In genomic region chr1:207321045-207321789, GRCh38 we compare ENCODE assay signal across 1 cellular context.
A peak's percentile ranks its signal among the peaks of the same experiment; 100 is the strongest.
TF ChIP-seq lines count a peak whose summit lies in the region.

Gene CD55, plus strand, starts transcription at chr1:207321678. Its CDS starts 88 bp downstream, at chr1:207321766.

TF ChIP-seq in K562, 482 proteins besides CTCF, POLR2A, EP300 and RAD21 (continued from another document and continues in another):
- no peak for TF ChIP-seq SRSF9 (IDR thresholded peaks at IDR 0.05; ENCODE audit: borderline replicate concordance, low read depth, low read length)
- no peak; the same call in 1 of the 2 replicates for TF ChIP-seq HDGF (IDR thresholded peaks at IDR 0.05)
- TF ChIP-seq PCBP2 (IDR thresholded peaks at IDR 0.05; ENCODE audit: low read depth, low read length, poor library complexity, severe bottlenecking), result no peak
- peak; percentile 79 for TF ChIP-seq ZNF175 (CRISPR knock-in tag; IDR thresholded peaks at IDR 0.05; ENCODE audit: low read depth)
- TF ChIP-seq SOX6 (IDR thresholded peaks at IDR 0.05), result peak; percentile 100
- no peak for TF ChIP-seq ZNF696 (CRISPR knock-in tag; conservative IDR thresholded peaks at IDR 0.05)
- peak; percentile 54 to 92 for TF ChIP-seq FOXA3 (CRISPR knock-in tag; conservative IDR thresholded peaks at IDR 0.05 in 1 of 2, IDR thresholded peaks at IDR 0.05 in 1 of 2)
- TF ChIP-seq ZFPM2 (CRISPR knock-in tag; IDR thresholded peaks at IDR 0.05), result no peak
- peak; percentile 5 for TF ChIP-seq POU5F1 (IDR thresholded peaks at IDR 0.05; ENCODE audit: borderline replicate concordance, low read depth, low read length, partially characterized antibody)
- peak; percentile 99; the same call in 1 of the 2 replicates for TF ChIP-seq ESRRA (IDR thresholded peaks at IDR 0.05; ENCODE audit: borderline replicate concordance, low read depth)
- TF ChIP-seq TSHZ1 (CRISPR knock-in tag; IDR thresholded peaks at IDR 0.05), result no peak
- peak; percentile 83 for TF ChIP-seq ZNF766 (CRISPR knock-in tag; conservative IDR thresholded peaks at IDR 0.05)
- 0 out of 2 replicates have a peak, but pooled peaks have one; percentile 19 for TF ChIP-seq ZNF121 (CRISPR knock-in tag; conservative IDR thresholded peaks at IDR 0.05)
- TF ChIP-seq ATF7 (IDR thresholded peaks at IDR 0.05), result peak; percentile 96
- TF ChIP-seq CEBPG (CRISPR knock-in tag; IDR thresholded peaks at IDR 0.05), result peak; percentile 65
- TF ChIP-seq CEBPG (tag; conservative IDR thresholded peaks at IDR 0.05 in 1 of 2, IDR thresholded peaks at IDR 0.05 in 1 of 2), result peak; percentile 54 to 69; a peak in 2 of 4 replicates
- no peak for TF ChIP-seq ZNF324 (CRISPR knock-in tag; IDR thresholded peaks at IDR 0.05)
- TF ChIP-seq MEF2D (tag; conservative IDR thresholded peaks at IDR 0.05; ENCODE audit: low read depth), result no peak; the same call in 1 of the 2 replicates
- TF ChIP-seq DPF2 (IDR thresholded peaks at IDR 0.05), result peak; percentile 77
- TF ChIP-seq ZNF445 (CRISPR knock-in tag; IDR thresholded peaks at IDR 0.05; ENCODE audit: low read depth), result no peak
- TF ChIP-seq NCOA4 (IDR thresholded peaks at IDR 0.05; ENCODE audit: partially characterized antibody), result no peak
- no peak for TF ChIP-seq CBFA2T2 (conservative IDR thresholded peaks at IDR 0.05)
- TF ChIP-seq KAT7 (CRISPR knock-in tag; IDR thresholded peaks at IDR 0.05; ENCODE audit: borderline replicate concordance), result no peak
- peak; percentile 76 to 77 for TF ChIP-seq E2F6 (IDR thresholded peaks at IDR 0.05; ENCODE audit: borderline replicate concordance in 1 of 2, extremely low read depth in 1 of 2, insufficient read depth in 1 of 2, insufficient read length in 1 of 2, low read depth in 1 of 2, low read length in 1 of 2, poor library complexity in 1 of 2, severe bottlenecking in 1 of 2)
- no peak for TF ChIP-seq HBP1 (CRISPR knock-in tag; IDR thresholded peaks at IDR 0.05)
- peak; percentile 71; the same call in 1 of the 2 replicates for TF ChIP-seq JUN (IDR thresholded peaks at IDR 0.05; ENCODE audit: borderline replicate concordance, low read depth, low read length)
- 0 out of 2 replicates have a peak, but pooled peaks have one; percentile 74 for TF ChIP-seq JUN (CRISPR knock-in tag; IDR thresholded peaks at IDR 0.05; ENCODE audit: borderline replicate concordance)
- no peak for TF ChIP-seq ATF6 (CRISPR knock-in tag; IDR thresholded peaks at IDR 0.05)
- no peak for TF ChIP-seq THRB (CRISPR knock-in tag; conservative IDR thresholded peaks at IDR 0.05)
- peak; percentile 74; the same call in 1 of the 2 replicates for TF ChIP-seq ZNF609 (CRISPR knock-in tag; IDR thresholded peaks at IDR 0.05; ENCODE audit: borderline replicate concordance)
- no peak for TF ChIP-seq E4F1 (CRISPR knock-in tag; IDR thresholded peaks at IDR 0.05; ENCODE audit: borderline replicate concordance)
- no peak for TF ChIP-seq ZNF124 (CRISPR knock-in tag; IDR thresholded peaks at IDR 0.05)
- no peak for TF ChIP-seq BACH1 (tag; IDR thresholded peaks at IDR 0.05)
- no peak; the same call in 1 of the 2 replicates for TF ChIP-seq TRIM28 (IDR thresholded peaks at IDR 0.05)
- peak; percentile 7; the same call in 1 of the 2 replicates for TF ChIP-seq ZKSCAN1 (IDR thresholded peaks at IDR 0.05; ENCODE audit: low read depth, low read length)
- TF ChIP-seq ASH1L (IDR thresholded peaks at IDR 0.05; ENCODE audit: borderline replicate concordance, low read depth, partially characterized antibody), result no peak
- TF ChIP-seq E2F4 (CRISPR knock-in tag; IDR thresholded peaks at IDR 0.05; ENCODE audit: low read depth), result 0 out of 2 replicates have a peak, but pooled peaks have one; percentile 68
- TF ChIP-seq MAZ (CRISPR knock-in tag; conservative IDR thresholded peaks at IDR 0.05 in 1 of 2, IDR thresholded peaks at IDR 0.05 in 1 of 2), result peak; percentile 98 to 99
- TF ChIP-seq ZBTB8A (IDR thresholded peaks at IDR 0.05; ENCODE audit: partially characterized antibody), result no peak
- no peak for TF ChIP-seq SIRT6 (IDR thresholded peaks at IDR 0.05; ENCODE audit: low read depth, low read length)
- no peak for TF ChIP-seq ZBTB49 (CRISPR knock-in tag; IDR thresholded peaks at IDR 0.05; ENCODE audit: borderline replicate concordance)
- peak; percentile 77 for TF ChIP-seq MXI1 (IDR thresholded peaks at IDR 0.05; ENCODE audit: low read depth, low read length)
